Comparison of ENCODE assay signal across 8 cellular contexts in the genomic region with DNA sequence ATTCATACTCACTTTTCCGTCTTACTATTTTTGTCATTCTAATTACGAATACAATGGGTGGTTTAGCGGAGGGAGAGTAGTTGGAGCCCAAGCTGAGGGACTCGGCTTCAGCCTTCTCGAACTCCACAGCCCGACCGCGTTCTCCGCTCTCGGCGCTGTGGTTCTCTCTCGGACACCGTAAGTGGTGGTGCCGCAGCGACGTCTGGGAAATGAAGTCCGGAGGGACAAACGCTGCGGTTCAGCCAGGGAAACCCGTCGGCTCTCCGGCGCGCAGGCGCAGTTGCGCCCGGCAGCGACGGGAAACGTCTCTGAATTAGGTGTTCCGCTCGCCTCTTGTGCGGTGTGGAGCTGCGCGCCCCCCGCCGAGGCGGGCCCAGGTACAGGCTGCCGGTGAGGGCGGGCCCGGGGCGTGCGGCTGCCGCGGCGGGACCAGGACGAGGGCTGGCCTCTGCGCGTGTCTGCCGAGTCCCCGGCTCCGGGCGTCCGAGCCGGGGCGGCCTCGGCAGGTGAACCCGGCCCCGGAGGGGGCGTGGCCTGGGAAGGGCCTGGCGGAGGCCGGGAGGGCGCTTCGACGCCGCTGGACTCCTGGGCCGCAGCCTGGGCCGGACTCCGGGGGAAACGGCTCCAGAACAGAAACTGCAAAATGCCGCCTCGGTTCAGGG. TPM values are rescaled to one million over a fixed set of nuclear protein-coding genes. Genes with fewer than 3 reads are reported as not detected.
DNase-seq lines count a peak whose midpoint lies in the region; ATAC-seq and TF ChIP-seq lines count a peak whose summit lies in the region.

Gene ZNF879, plus strand, starts transcription at position 277 of the 662 bp plus-strand sequence. CDS start 1,201 bp downstream, outside the sequence.

- POLR2A ChIA-PET in AG04449 (lab: Yijun Ruan, JAX): interaction anchor here (0.9 to 1.3 kb wide), 2 partner anchors 27 to 36 kb away, joined by 3 to 5 read pairs; partner anchors contain the start of gene ZNF354C
- POLR2A ChIA-PET in naive thymus-derived CD8-positive, alpha-beta T cell (lab: Charles Lee): interaction anchor here (0.9 to 2.3 kb wide), 3 partner anchors 10 to 293 kb away, joined by 5 to 19 read pairs (median 7); partner anchors contain the start of genes ZNF354A and ZNF354C

- DNase-seq in AG04449 (ENCODE audit: low read depth, low spot score) (peak; percentile 70), HS-5 (ENCODE audit: low read depth) (peak; percentile 78), SHP77 (lab: John Stamatoyannopoulos, UW) (peak; percentile 81 to 85), activated gamma-delta T cell (lab: John Stamatoyannopoulos, UW) (peak; percentile 90), fibroblast of the aortic adventitia (ENCODE audit: low read depth) (peak; percentile 95)
- peak; percentile 86 to 97 (median 94) for DNase-seq in naive thymus-derived CD8-positive, alpha-beta T cell
- peak; percentile 83 to 93 for DNase-seq in stimulated activated effector memory CD8-positive, alpha-beta T cell treated with anti-CD3 and anti-CD28 coated beads, Interleukin-12 subunit alpha, Interleukin-12 subunit beta, amount 100 ng/mL, for 72 hours (ENCODE audit: low spot score in 2 of 2)

- H3K9me3 Mint-ChIP-seq in naive thymus-derived CD8-positive, alpha-beta T cell: peaks cover 3 to 45% (median 16%) of the 10 kb centered on the region in 9 donors
- H3K9me3 Mint-ChIP-seq in stimulated activated effector memory CD8-positive, alpha-beta T cell treated with anti-CD3 and anti-CD28 coated beads, Interleukin-12 subunit alpha, Interleukin-12 subunit beta, amount 100 ng/mL, for 72 hours: peaks cover 10% of the 10 kb centered on the region

- TF ChIP-seq CTCF in AG04449 (IDR thresholded peaks at IDR 0.05; ENCODE audit: insufficient read depth, low read length, missing control alignments) (no peak), fibroblast of the aortic adventitia (IDR thresholded peaks at IDR 0.05; ENCODE audit: insufficient read depth, low read length) (no peak)

- H3K27me3 Mint-ChIP-seq in naive thymus-derived CD8-positive, alpha-beta T cell: peaks cover 0 to 3% (median 0%) of the 10 kb centered on the region in 5 donors

- H3K36me3 Mint-ChIP-seq in naive thymus-derived CD8-positive, alpha-beta T cell: peaks cover 28 to 36% (median 34%) of the 10 kb centered on the region in 3 donors
- H3K36me3 Mint-ChIP-seq in stimulated activated effector memory CD8-positive, alpha-beta T cell treated with anti-CD3 and anti-CD28 coated beads, Interleukin-12 subunit alpha, Interleukin-12 subunit beta, amount 100 ng/mL, for 72 hours: peaks cover 38% of the 10 kb centered on the region

- H3K4me3 ChIP-seq in AG04449 (ENCODE audit: low read depth, low read length) (peak within 1 kb of the TSS; percentile 65), fibroblast of the aortic adventitia (ENCODE audit: low read depth, low read length) (peak within 1 kb of the TSS; percentile 60)

- H3K4me3 Mint-ChIP-seq in naive thymus-derived CD8-positive, alpha-beta T cell: peak within 1 kb of the TSS; percentile 87 to 99 (median 98)
- peak within 1 kb of the TSS; percentile 84 for H3K4me3 Mint-ChIP-seq in stimulated activated effector memory CD8-positive, alpha-beta T cell treated with anti-CD3 and anti-CD28 coated beads, Interleukin-12 subunit alpha, Interleukin-12 subunit beta, amount 100 ng/mL, for 72 hours

- peaks cover 3 to 17% (median 13%) of the 10 kb centered on the region in 4 donors for H3K4me1 Mint-ChIP-seq in naive thymus-derived CD8-positive, alpha-beta T cell
- H3K4me1 Mint-ChIP-seq in stimulated activated effector memory CD8-positive, alpha-beta T cell treated with anti-CD3 and anti-CD28 coated beads, Interleukin-12 subunit alpha, Interleukin-12 subunit beta, amount 100 ng/mL, for 72 hours: peaks cover 5% of the 10 kb centered on the region

- peak; percentile 92 for ATAC-seq in GM19328 (IDR thresholded peaks at IDR 0.05; ENCODE audit: unreplicated experiment)
- peak; percentile 94 to 95 for ATAC-seq in naive thymus-derived CD8-positive, alpha-beta T cell
- ATAC-seq in stimulated activated effector memory CD8-positive, alpha-beta T cell treated with anti-CD3 and anti-CD28 coated beads, Interleukin-12 subunit alpha, Interleukin-12 subunit beta, amount 100 ng/mL, for 72 hours: peak; percentile 97

- peak within 1 kb of the TSS; percentile 87 to 96 (median 91) for H3K27ac Mint-ChIP-seq in naive thymus-derived CD8-positive, alpha-beta T cell
- peak within 1 kb of the TSS; percentile 90 for H3K27ac Mint-ChIP-seq in stimulated activated effector memory CD8-positive, alpha-beta T cell treated with anti-CD3 and anti-CD28 coated beads, Interleukin-12 subunit alpha, Interleukin-12 subunit beta, amount 100 ng/mL, for 72 hours

- CTCF ChIA-PET in AG04449 (lab: Yijun Ruan, JAX): no interaction called here

RNA-seq across cellular contexts. Expression of gene ZNF879, which starts in this region (rescaled TPM):
- total RNA-seq in fibroblast of the aortic adventitia (ENCODE audit: low replicate concordance): 3.9 and 5.2 TPM in 2 replicates
- total RNA-seq in naive thymus-derived CD8-positive, alpha-beta T cell: 10 to 100 TPM; 20.3 to 23.5 TPM
- 1 to 10 TPM; 2.5 to 4.1 (median 3.3) TPM for polyA plus RNA-seq in naive thymus-derived CD8-positive, alpha-beta T cell

Comparison
In these comparisons a context has a peak if more than half of its experiments do, and no peak if none do; other contexts are left out.
1. Peak in every context shown above with its lines: DNase-seq, ATAC-seq and H3K4me3 ChIP-seq.